In genomic region chr2:109663721-109664120, GRCh38 we compare ENCODE assay signal across 10 cellular contexts. TPM values are rescaled to one million over a fixed set of nuclear protein-coding genes. Genes with fewer than 3 reads are reported as not detected.
DNase-seq lines count a peak whose midpoint lies in the region; ATAC-seq and TF ChIP-seq lines count a peak whose summit lies in the region.
"Had no signal": no experiment of that assay in that cellular context is flagged by ENCODE, and none has a peak within 500 bp of the region (broad histone marks: within the 10 kb centered on the region; RNA-seq: fewer than 3 reads in every experiment).

No MANE protein-coding gene starts in this region.

- no peak for ATAC-seq in activated T-cell treated with anti-CD3 and anti-CD28 coated beads, Interleukin-2, amount 50 U/mL, for 72 hours (replicated peaks in 1 of 2)
- ATAC-seq: T-cell had no signal

- H3K9me3 ChIP-seq in esophagus squamous epithelium (no peaks in the 10 kb centered on the region), stomach (no peaks in the 10 kb centered on the region)

- 3 to 26% methylated on average over 4 of the region's 4 CpGs for WGBS in esophagus squamous epithelium, 2 donors
- WGBS in stomach, 5 donors: 25 to 45% (median 41%) methylated on average over 4 of the region's 4 CpGs

- no peaks in the 10 kb centered on the region for H3K4me1 Mint-ChIP-seq in activated T-cell treated with anti-CD3 and anti-CD28 coated beads, Interleukin-2, amount 50 U/mL, for 72 hours (ENCODE audit: low read depth)
- H3K4me1 Mint-ChIP-seq: T-cell had no signal

- POLR2A ChIA-PET in BJ (lab: Charles Lee): no interaction called here

- intact Hi-C loops in esophagus squamous epithelium (cut with DNase I) (no loop called here), stomach (cut with DNase I; ENCODE audit: low total_unique reads) (no loop called here)

- peaks cover 33% of the 10 kb centered on the region for H3K27me3 Mint-ChIP-seq in activated T-cell treated with anti-CD3 and anti-CD28 coated beads, Interleukin-2, amount 50 U/mL, for 72 hours (ENCODE audit: low read depth)

- no peaks in the 10 kb centered on the region for H3K9me3 Mint-ChIP-seq in activated T-cell treated with anti-CD3 and anti-CD28 coated beads, Interleukin-2, amount 50 U/mL, for 72 hours
- H3K9me3 Mint-ChIP-seq: CD4-positive, alpha-beta T cell; T-cell had no signal

- DNase-seq in BJ (ENCODE audit: low read depth): peak; percentile 17
- DNase-seq in NCI-H82 (lab: John Stamatoyannopoulos, UW): peak; percentile 67
- no peak for DNase-seq in esophagus squamous epithelium (lab: John Stamatoyannopoulos, UW)
- peak; percentile 92 for DNase-seq in myocyte (ENCODE audit: low read depth)
- no peak for DNase-seq in KG1 (lab: John Stamatoyannopoulos, UW)
- DNase-seq in stimulated activated CD4-positive, alpha-beta T cell treated with anti-CD3 and anti-CD28 coated beads, Interleukin-1b, Interleukin-23, amount 100 ng/mL, for 48 hours: no peak
- no peak for DNase-seq in activated T-cell treated with anti-CD3 and anti-CD28 coated beads, Interleukin-2, amount 50 U/mL, for 72 hours
- no peak for DNase-seq in stomach
- DNase-seq: CD4-positive, alpha-beta T cell; T-cell had no signal

- no peaks in the 10 kb centered on the region for H3K36me3 Mint-ChIP-seq in activated T-cell treated with anti-CD3 and anti-CD28 coated beads, Interleukin-2, amount 50 U/mL, for 72 hours (ENCODE audit: insufficient read depth in 2 of 2)
- H3K36me3 Mint-ChIP-seq: T-cell had no signal

- CTCF ChIA-PET in BJ (lab: Yijun Ruan, JAX): interaction anchor here (1.5 kb wide), 2 partner anchors 14 to 31 kb away, joined by 3 to 4 read pairs; no protein-coding TSS in a partner anchor

- TF ChIP-seq POLR2A in esophagus squamous epithelium (IDR thresholded peaks at IDR 0.05) (no peak), stomach (IDR thresholded peaks at IDR 0.05) (no peak)

- no peak overlapping the region for H3K4me3 Mint-ChIP-seq in activated T-cell treated with anti-CD3 and anti-CD28 coated beads, Interleukin-2, amount 50 U/mL, for 72 hours
- H3K4me3 Mint-ChIP-seq: CD4-positive, alpha-beta T cell; T-cell had no signal

- H3K36me3 ChIP-seq in BJ (ENCODE audit: control insufficient read depth, insufficient read depth, low read length) (no peaks in the 10 kb centered on the region), esophagus squamous epithelium (no peaks in the 10 kb centered on the region), stomach (no peaks in the 10 kb centered on the region)

- peak overlapping the region; percentile 66 to 81 (median 72) for H3K27ac ChIP-seq in esophagus squamous epithelium
- no peak overlapping the region for H3K27ac ChIP-seq in stomach

- H3K4me1 ChIP-seq in esophagus squamous epithelium: peaks cover 12 to 56% (median 23%) of the 10 kb centered on the region in 3 donors
- H3K4me1 ChIP-seq in stomach: peaks cover 0 to 15% (median 6%) of the 10 kb centered on the region in 4 donors

- H3K4me3 ChIP-seq in BJ (ENCODE audit: low read depth, low read length) (no peak overlapping the region), esophagus squamous epithelium (no peak overlapping the region), stomach (no peak overlapping the region)

- TF ChIP-seq EP300 in stomach (IDR thresholded peaks at IDR 0.05): no peak

- no peak overlapping the region for H3K27ac Mint-ChIP-seq in activated T-cell treated with anti-CD3 and anti-CD28 coated beads, Interleukin-2, amount 50 U/mL, for 72 hours
- H3K27ac Mint-ChIP-seq: CD4-positive, alpha-beta T cell; T-cell had no signal

- TF ChIP-seq CTCF in BJ (IDR thresholded peaks at IDR 0.05; ENCODE audit: insufficient read depth, low read depth, low read length): no peak
- TF ChIP-seq CTCF in esophagus squamous epithelium (IDR thresholded peaks at IDR 0.05): no peak
- TF ChIP-seq CTCF in stomach (IDR thresholded peaks at IDR 0.05): no peak

- H3K27me3 ChIP-seq in BJ (ENCODE audit: control insufficient read depth, insufficient read depth, low read length) (peaks cover 10% of the 10 kb centered on the region), esophagus squamous epithelium (no peaks in the 10 kb centered on the region), stomach (no peaks in the 10 kb centered on the region)

RNA-seq across cellular contexts. Expression of gene SOWAHC, which starts 49.6 kb away (rescaled TPM):
- 5.2 and 9.1 TPM in 2 replicates for polyA plus RNA-seq in BJ (2011; rRNA removed)
- 5.3 and 5.6 TPM in 2 replicates for polyA minus RNA-seq in BJ (2011; rRNA and poly(A)+ RNA removed)
- total RNA-seq in esophagus squamous epithelium: 10 to 100 TPM; 47.9 to 87.9 (median 69.7) TPM
- 3.2 and 3.9 TPM in 2 replicates for total RNA-seq in myocyte
- 3.9 TPM for polyA plus RNA-seq in myocyte (2012)
- 1 to 10 TPM in 1 of 2 donors, under 1 TPM in 1; 0.99 to 1.7 TPM for total RNA-seq in activated T-cell treated with anti-CD3 and anti-CD28 coated beads, Interleukin-2, amount 50 U/mL, for 72 hours
- total RNA-seq in stomach: 10 to 100 TPM in 4 of 5 donors, 1 to 10 TPM in 1; 5.3 to 93.9 (median 16.7) TPM
- polyA plus RNA-seq in stomach: 1 to 10 TPM; 3.3 to 7.6 (median 7.2) TPM

RNA-seq across cellular contexts. Expression of gene SEPTIN10, which starts 50.0 kb away (rescaled TPM):
- polyA plus RNA-seq in BJ (2011; rRNA removed) (68.8 and 93.2 TPM in 2 replicates), stomach (10 to 100 TPM; 24.9 to 41.9 (median 31.0) TPM)
- 32.9 and 51.9 TPM in 2 replicates for polyA minus RNA-seq in BJ (2011; rRNA and poly(A)+ RNA removed)
- total RNA-seq in esophagus squamous epithelium (100 to 1,000 TPM in 1 of 4 donors, 10 to 100 TPM in 3; 83.6 to 132 (median 86.4) TPM), myocyte (33.8 and 34.2 TPM in 2 replicates), stomach (100 to 1,000 TPM in 1 of 5 donors, 10 to 100 TPM in 4; 29.0 to 101 (median 54.9) TPM)
- polyA plus RNA-seq in myocyte (2012): 26.5 TPM
- 1 to 10 TPM; 1.5 to 7.2 TPM for total RNA-seq in activated T-cell treated with anti-CD3 and anti-CD28 coated beads, Interleukin-2, amount 50 U/mL, for 72 hours

Comparison
In these comparisons a context has a peak if more than half of its experiments do, and no peak if none do; other contexts are left out.
1. DNase-seq: peak in BJ (single experiment), NCI-H82 (single experiment) and myocyte (single experiment); none in esophagus squamous epithelium (single experiment), KG1 (single experiment), stimulated activated CD4-positive, alpha-beta T cell treated with anti-CD3 and anti-CD28 coated beads, Interleukin-1b, Interleukin-23, amount 100 ng/mL, for 48 hours (single experiment), activated T-cell treated with anti-CD3 and anti-CD28 coated beads, Interleukin-2, amount 50 U/mL, for 72 hours (0 of 2) and stomach (single experiment).
2. H3K27ac ChIP-seq: peak in esophagus squamous epithelium (4 of 4); none in stomach (0 of 5).